Comparison of ENCODE assay signal across 8 cellular contexts in genomic region chr1:180168786-180169640, GRCh38. TPM values are rescaled to one million over a fixed set of nuclear protein-coding genes. Genes with fewer than 3 reads are reported as not detected.
DNase-seq lines count a peak whose midpoint lies in the region; ATAC-seq, FAIRE-seq and TF ChIP-seq lines count a peak whose summit lies in the region.

No MANE protein-coding gene starts in this region.

- TF ChIP-seq RAD21 in K562 (CRISPR knock-in tag; conservative IDR thresholded peaks at IDR 0.05 in 1 of 2, IDR thresholded peaks at IDR 0.05 in 1 of 2) = peak; percentile 42 to 74
- TF ChIP-seq RAD21 in liver (IDR thresholded peaks at IDR 0.05) = peak; percentile 69 to 84

- H3K9me3 ChIP-seq in K562 (replicated peaks; ENCODE audit: control insufficient read depth, insufficient read depth, low read depth, low read length) = no peaks in the 10 kb centered on the region
- no peaks in the 10 kb centered on the region for H3K9me3 ChIP-seq in liver (ENCODE audit: control insufficient read depth in 4 of 4, low read length in 3 of 4)
- H3K9me3 ChIP-seq in vagina = no peaks in the 10 kb centered on the region

- DNase-seq in AG04449 (ENCODE audit: low read depth, low spot score) = no peak
- peak; percentile 58 for DNase-seq in GM10266 (ENCODE audit: extremely low spot score)
- peak; percentile 73 for DNase-seq in OCI-M1 (lab: John Stamatoyannopoulos, UW)
- DNase-seq in K562 (ENCODE audit: extremely low read depth in 1 of 4, low spot score in 3 of 4) = peak; percentile 70 to 78 (median 75)
- no peak for DNase-seq in vagina (ENCODE audit: extremely low spot score in 2 of 2)

- no peaks in the 10 kb centered on the region for H3K79me2 ChIP-seq in K562 (ENCODE audit: control insufficient read depth, insufficient read depth, low read length)

- intact Hi-C loops in K562 (cut with micrococcal nuclease) (loop anchor here (2.0 kb wide), 1 partner anchor 302 kb away; no protein-coding TSS in a partner anchor), vagina (cut with DNase I) (no loop called here)

- H3K4me3 ChIP-seq in AG04449 (ENCODE audit: low read depth, low read length) (no peak overlapping the region), K562 (no peak overlapping the region), liver (ENCODE audit: low read depth in 1 of 3, low read length in 3 of 3) (no peak overlapping the region), vagina (no peak overlapping the region)

- 38% methylated on average over 12 of the region's 12 CpGs for WGBS in K562 (ENCODE audit: insufficient coverage, low coverage, missing lambda C conversion rate)
- 84% methylated on average over 12 of the region's 12 CpGs for WGBS in liver

- H2AFZ ChIP-seq in K562 (ENCODE audit: low read depth, low read length) = no peak overlapping the region

- H3K4me1 ChIP-seq in K562 (replicated peaks in 1 of 2; ENCODE audit: control insufficient read depth in 2 of 2, insufficient read depth in 2 of 2, low read length in 2 of 2) (peaks cover 10 to 19% of the 10 kb centered on the region in 2 experiments; a peak in 4 of 5 replicates), liver (ENCODE audit: control insufficient read depth in 4 of 4, insufficient read depth in 4 of 4, low read length in 3 of 4) (peaks cover 0 to 2% (median 0%) of the 10 kb centered on the region in 4 donors), vagina (peaks cover 65% of the 10 kb centered on the region)

- H3K27ac ChIP-seq in K562 (ENCODE audit: extremely low read depth, low read depth, low read length) (no peak overlapping the region), liver (ENCODE audit: low read depth in 1 of 2, low read length in 2 of 2) (no peak overlapping the region), vagina (peak overlapping the region; percentile 73)

- POLR2A ChIA-PET in AG04449 (lab: Yijun Ruan, JAX) = interaction anchor here (0.8 to 1.9 kb wide), 3 partner anchors 10 to 14 kb away, joined by 3 to 4 read pairs (median 4); partner anchors contain the start of gene QSOX1
- POLR2A ChIA-PET in K562 (lab: Yijun Ruan, JAX) = interaction anchor here (0.5 to 8.2 kb wide), 12 partner anchors 10 to 359 kb away, joined by 3 to 41 read pairs (median 4); partner anchors contain the start of genes QSOX1 and TOR1AIP1

- ATAC-seq in HG02981 (IDR thresholded peaks at IDR 0.05; ENCODE audit: unreplicated experiment) (peak; percentile 60), K562 (peak; percentile 93), HG03342 (IDR thresholded peaks at IDR 0.05; ENCODE audit: unreplicated experiment) (no peak)

- H3K36me3 ChIP-seq in K562 (ENCODE audit: control insufficient read depth, insufficient read depth, low read length) (peaks cover 17% of the 10 kb centered on the region; the same call in 1 of the 3 replicates), liver (ENCODE audit: control insufficient read depth in 4 of 4, insufficient read depth in 3 of 4, low read depth in 1 of 4, low read length in 3 of 4) (no peaks in the 10 kb centered on the region), vagina (peaks cover 0 to 12% of the 10 kb centered on the region in 2 donors)

- CTCF ChIA-PET in AG04449 (lab: Yijun Ruan, JAX) (interaction anchor here (0.8 to 9.1 kb wide), 26 partner anchors 10 to 460 kb away, joined by 3 to 138 read pairs (median 4); partner anchors contain the start of gene TOR1AIP2), K562 (lab: Yijun Ruan, JAX; ENCODE audit: low intra/inter-chr PET ratio) (interaction anchor here (0.8 to 1.2 kb wide), 3 partner anchors 10 to 463 kb away, joined by 3 to 7 read pairs (median 3); no protein-coding TSS in a partner anchor)

- in situ Hi-C loops in K562 (cut with MboI) = no loop called here

- H3K27me3 ChIP-seq in K562 (ENCODE audit: control insufficient read depth in 2 of 2, insufficient read depth in 2 of 2, low read length in 2 of 2) (no peaks in the 10 kb centered on the region), liver (ENCODE audit: control insufficient read depth in 4 of 4, insufficient read depth in 4 of 4, low read length in 3 of 4) (peaks cover 0 to 13% (median under 1%) of the 10 kb centered on the region in 4 donors), vagina (no peaks in the 10 kb centered on the region)

- peak; percentile 74 for TF ChIP-seq CTCF in AG04449 (IDR thresholded peaks at IDR 0.05; ENCODE audit: insufficient read depth, low read length, missing control alignments)
- TF ChIP-seq CTCF in GM10266 (IDR thresholded peaks at IDR 0.05; ENCODE audit: control insufficient read depth, insufficient read depth, low read depth, missing control alignments) = peak; percentile 66
- peak; percentile 75 to 89 (median 83) for TF ChIP-seq CTCF in K562 (IDR thresholded peaks at IDR 0.05 in 2 of 3, conservative IDR thresholded peaks at IDR 0.05 in 1 of 3; ENCODE audit: insufficient read depth in 2 of 3, low read depth in 1 of 3, low read length in 3 of 3)
- peak; percentile 60 for TF ChIP-seq CTCF in liver (IDR thresholded peaks at IDR 0.05; ENCODE audit: low read depth, low read length, missing input control)
- no peak for TF ChIP-seq CTCF in vagina (IDR thresholded peaks at IDR 0.05)

- TF ChIP-seq POLR2A in K562 (conservative IDR thresholded peaks at IDR 0.05) = no peak
- no peak for TF ChIP-seq POLR2A in vagina (IDR thresholded peaks at IDR 0.05)

- peaks cover 17% of the 10 kb centered on the region for H4K20me1 ChIP-seq in K562 (replicated peaks; ENCODE audit: control insufficient read depth, insufficient read depth, low read length)

- BruUV-seq in K562 (replicated peaks; lab: Mats Ljungman, UMichigan) = no TSS peak

- H3K4me2 ChIP-seq in K562 (ENCODE audit: insufficient read depth, low read length) = no peak overlapping the region

- TF ChIP-seq EP300 in K562 (IDR thresholded peaks at IDR 0.05; ENCODE audit: low read length) = no peak

- H3K9ac ChIP-seq in K562 (ENCODE audit: insufficient read depth in 1 of 2, low read depth in 2 of 2, low read length in 2 of 2) = peak overlapping the region in 1 of 2 experiments; percentile 60; a peak in 2 of 4 replicates
- no peak overlapping the region for H3K9ac ChIP-seq in liver (ENCODE audit: low read depth in 1 of 2, low read length in 2 of 2)

- H3K9me1 ChIP-seq in K562 (ENCODE audit: control insufficient read depth, insufficient read depth, low read length) = no peaks in the 10 kb centered on the region

- peak; percentile 74 for FAIRE-seq in K562 (lab: Jason Lieb, UNC)

TF ChIP-seq in K562, 482 proteins besides CTCF, POLR2A, EP300 and RAD21 (continues in another document):
- TF ChIP-seq TEAD1 (CRISPR knock-in tag; IDR thresholded peaks at IDR 0.05) (0 out of 4 replicates have a peak, but pooled peaks of 1 of the 2 experiments have one; percentile 10), LCOR (CRISPR knock-in tag; IDR thresholded peaks at IDR 0.05) (0 out of 2 replicates have a peak, but pooled peaks have one; percentile 23), CBFA2T3 (IDR thresholded peaks at IDR 0.05) (peak; percentile 32), NCOA4 (IDR thresholded peaks at IDR 0.05; ENCODE audit: partially characterized antibody) (no peak), NFIX (CRISPR knock-in tag; IDR thresholded peaks at IDR 0.05; ENCODE audit: low read depth) (no peak), ZKSCAN8 (CRISPR knock-in tag; IDR thresholded peaks at IDR 0.05) (no peak)

TF ChIP-seq in liver, 16 proteins besides CTCF, POLR2A, EP300 and RAD21 (continues in another document):
- TF ChIP-seq HNF4G (IDR thresholded peaks at IDR 0.05) (no peak), ATF3 (IDR thresholded peaks at IDR 0.05) (no peak)

RNA-seq across cellular contexts. Expression of gene QSOX1, which starts 14.3 kb away (rescaled TPM):
- total RNA-seq in K562 (2011; cell fraction: chromatin; rRNA removed; ENCODE audit: low replicate concordance) = 19.7 and 43.6 TPM in 2 replicates
- total RNA-seq in K562 (2011; cell fraction: nucleolus; rRNA removed) = 60.0 and 64.2 TPM in 2 replicates
- 56.8 and 59.6 TPM in 2 replicates for total RNA-seq in K562 (2011; cell fraction: nucleoplasm; rRNA removed)
- total RNA-seq in K562 (2014; rRNA removed) (21.4 and 33.2 TPM in 2 replicates), K562 (2014; rRNA removed; fragmentation: Illumina TruSeq; extraction: Trizol) (10.2 and 11.4 TPM in 2 replicates), K562 (2015; rRNA removed; fragmentation: Illumina TruSeq; extraction: Trizol) (11.0 and 11.7 TPM in 2 replicates), K562 (2021) (47.8 and 53.1 TPM in 2 replicates), liver (10 to 100 TPM; 14.3 to 46.4 TPM), vagina (103 TPM)
- polyA plus RNA-seq in K562 (2011; rRNA removed) (15.0 and 36.5 TPM in 2 replicates), K562 (2014; fragmentation: Illumina TruSeq; extraction: Trizol) (23.9 and 28.3 TPM in 2 replicates), K562 (2014; fragmentation: Nextera tagmentation; extraction: Ambion mirVana) (1 to 10 TPM; 4.0 to 4.6 TPM), K562 (2014; rRNA removed) (21.5 and 24.8 TPM in 2 replicates), liver (10 to 100 TPM; 29.8 to 49.2 TPM)
- 25.2 and 25.3 TPM in 2 replicates for polyA plus RNA-seq in K562 (2011; cell fraction: cytosol; rRNA removed)
- 33.0 and 35.8 TPM in 2 replicates for polyA plus RNA-seq in K562 (2011; cell fraction: nucleus; rRNA removed)
- 38.9 and 76.2 TPM in 2 replicates for polyA plus RNA-seq in K562 (2012)
- polyA minus RNA-seq in K562 (2011; rRNA and poly(A)+ RNA removed) = 8.6 and 10.8 TPM in 2 replicates
- polyA minus RNA-seq in K562 (2011; cell fraction: cytosol; rRNA and poly(A)+ RNA removed) = 10.2 and 18.2 TPM in 2 replicates
- polyA minus RNA-seq in K562 (2011; cell fraction: nucleus; rRNA and poly(A)+ RNA removed) = 7.5 and 7.6 TPM in 2 replicates

Comparison
In these comparisons a context has a peak if more than half of its experiments do, and no peak if none do; other contexts are left out.
1. DNase-seq: peak in GM10266 (single experiment), OCI-M1 (single experiment) and K562 (4 of 4); none in AG04449 (single experiment) and vagina (0 of 2).
2. CTCF ChIP-seq: peak in AG04449 (single experiment), GM10266 (single experiment), K562 (3 of 3) and liver (single experiment); none in vagina (0 of 3).